8 cellular contexts compared by ENCODE assay signal in the genomic region with DNA sequence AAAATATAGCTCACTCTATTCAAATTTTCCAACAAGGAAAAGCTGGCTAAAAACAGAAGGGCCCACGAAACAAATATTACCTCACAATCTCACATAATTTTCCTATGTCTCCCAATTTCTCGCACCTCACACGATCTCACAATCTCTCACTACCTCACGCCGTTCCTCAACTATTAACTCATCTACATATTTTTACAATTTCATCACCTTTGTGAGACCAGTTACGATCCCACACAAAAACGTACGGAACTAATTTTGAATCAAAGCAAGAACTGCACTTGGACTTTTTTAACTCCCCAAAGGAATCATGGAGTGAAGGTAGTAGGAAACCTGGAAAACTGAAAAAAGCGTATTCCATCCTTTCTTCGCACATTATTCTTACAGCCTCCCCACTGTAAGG. TPM values are rescaled to one million over a fixed set of nuclear protein-coding genes. Genes with fewer than 3 reads are reported as not detected.
DNase-seq lines count a peak whose midpoint lies in the region; ATAC-seq, FAIRE-seq and TF ChIP-seq lines count a peak whose summit lies in the region.

No MANE protein-coding gene starts in this region.

- H3K4me3 Mint-ChIP-seq in activated naive CD4-positive, alpha-beta T cell treated with anti-CD3 and anti-CD28 coated beads, Interleukin-2, amount 50 U/mL, for 24 hours: peak overlapping the region; percentile 94

- H3K4me3 ChIP-seq in ascending aorta (peak overlapping the region; percentile 88 to 94), HepG2 (replicated peaks in 1 of 3; ENCODE audit: insufficient read depth in 1 of 3, low read depth in 2 of 3, low read length in 3 of 3) (peak overlapping the region; percentile 90), upper lobe of left lung (peak overlapping the region; percentile 67 to 84 (median 78))

- H3K4me2 ChIP-seq in HepG2 (ENCODE audit: low read depth, low read length): peak overlapping the region; percentile 72

- H3K27me3 ChIP-seq in ascending aorta: no peaks in the 10 kb centered on the region
- H3K27me3 ChIP-seq in HepG2 (ENCODE audit: control insufficient read depth in 1 of 2, insufficient read depth in 2 of 2, low read length in 2 of 2): no peaks in the 10 kb centered on the region
- H3K27me3 ChIP-seq in upper lobe of left lung: no peaks in the 10 kb centered on the region

- no peak for DNase-seq in activated naive CD4-positive, alpha-beta T cell treated with Interleukin-2 at 50 U/mL for 16 hours
- DNase-seq in ascending aorta (ENCODE audit: low spot score in 2 of 2): peak in 1 of 2 donors; percentile 71
- no peak for DNase-seq in HepG2 (ENCODE audit: low spot score)
- no peak for DNase-seq in upper lobe of left lung
- DNase-seq in NCI-H510A treated with DMSO at 0.1 percent for 48 hours (lab: John Stamatoyannopoulos, UW): no peak
- DNase-seq in HUDEP-2 (lab: John Stamatoyannopoulos, UW; ENCODE audit: unreplicated experiment in 76 of 76): no peak

- POLR2A ChIA-PET in HepG2 (lab: Yijun Ruan, JAX): interaction anchor here (1.3 to 2.2 kb wide), 3 partner anchors 14 to 205 kb away, joined by 3 to 19 read pairs (median 6); partner anchors contain the start of genes NFE2L1 and SP2

- no peak for FAIRE-seq in HepG2 (lab: Jason Lieb, UNC)

- H2AFZ ChIP-seq in HepG2 (ENCODE audit: low read length): no peak overlapping the region

- H3K9me3 ChIP-seq in ascending aorta (no peaks in the 10 kb centered on the region), HepG2 (ENCODE audit: low read length) (no peaks in the 10 kb centered on the region), upper lobe of left lung (no peaks in the 10 kb centered on the region)

- H4K20me1 ChIP-seq in HepG2 (ENCODE audit: insufficient read depth, low read length): 0 out of 2 replicates have a peak, but pooled peaks cover 3% of the 10 kb centered on the region

- H3K27ac ChIP-seq in ascending aorta (peak overlapping the region; percentile 96 to 98), HepG2 (ENCODE audit: extremely low read length, insufficient read depth, low read length) (peak overlapping the region; percentile 84), upper lobe of left lung (peak overlapping the region; percentile 61 to 96 (median 81))

- peaks cover 0 to 3% of the 10 kb centered on the region in 2 donors for H3K36me3 ChIP-seq in ascending aorta
- no peaks in the 10 kb centered on the region; a peak in 1 of 5 replicates for H3K36me3 ChIP-seq in HepG2 (replicated peaks in 1 of 2; ENCODE audit: control insufficient read depth in 1 of 2, insufficient read depth in 2 of 2, low read length in 2 of 2)
- no peaks in the 10 kb centered on the region for H3K36me3 ChIP-seq in upper lobe of left lung

- in situ Hi-C loops in HepG2 (cut with HindIII; ENCODE audit: extremely low pct_ligation_motif_present, low pct_unique_long_range_greater_than_20kb): no loop called here

- H3K79me2 ChIP-seq in HepG2 (ENCODE audit: insufficient read depth, low read length): peaks cover 45% of the 10 kb centered on the region

- TF ChIP-seq POLR2A in HepG2 (IDR thresholded peaks at IDR 0.05; ENCODE audit: insufficient read depth in 1 of 2, low read depth in 2 of 2, low read length in 2 of 2) (no peak), upper lobe of left lung (IDR thresholded peaks at IDR 0.05) (no peak)

- no peak for TF ChIP-seq RAD21 in HepG2 (CRISPR knock-in tag; IDR thresholded peaks at IDR 0.05)

- CTCF ChIA-PET in HepG2 (lab: Yijun Ruan, JAX; ENCODE audit: low intra/inter-chr PET ratio, low total read pairs): no interaction called here

- H3K27me3 Mint-ChIP-seq in activated naive CD4-positive, alpha-beta T cell treated with anti-CD3 and anti-CD28 coated beads, Interleukin-2, amount 50 U/mL, for 24 hours: no peaks in the 10 kb centered on the region

- intact Hi-C loops in ascending aorta (cut with DNase I) (loop anchor here (2.0 to 10.0 kb wide), 3 partner anchors 51 to 255 kb away; partner anchors contain the start of genes NFE2L1, PNPO and SCRN2), HepG2 (cut with micrococcal nuclease; ENCODE audit: unreplicated experiment) (loop anchor here (2.0 kb wide), 1 partner anchor 75 kb away; no protein-coding TSS in a partner anchor)

- H3K9me3 Mint-ChIP-seq in activated naive CD4-positive, alpha-beta T cell treated with anti-CD3 and anti-CD28 coated beads, Interleukin-2, amount 50 U/mL, for 24 hours: no peaks in the 10 kb centered on the region

- no peaks in the 10 kb centered on the region for H3K36me3 Mint-ChIP-seq in activated naive CD4-positive, alpha-beta T cell treated with anti-CD3 and anti-CD28 coated beads, Interleukin-2, amount 50 U/mL, for 24 hours

- WGBS in HepG2 (ENCODE audit: low lambda C conversion rate): 7% methylated on average over 10 of the region's 10 CpGs
- 45 to 53% methylated on average over 10 of the region's 10 CpGs for WGBS in upper lobe of left lung, 2 donors

- ATAC-seq in HepG2 (no peak), upper lobe of left lung (ENCODE audit: low FRiP score in 2 of 2) (no peak), HG03139 (IDR thresholded peaks at IDR 0.05; ENCODE audit: unreplicated experiment) (no peak)

- BruUV-seq in HepG2 (replicated peaks; lab: Mats Ljungman, UMichigan): TSS peak; percentile 77

- H3K4me1 Mint-ChIP-seq in activated naive CD4-positive, alpha-beta T cell treated with anti-CD3 and anti-CD28 coated beads, Interleukin-2, amount 50 U/mL, for 24 hours: peaks cover 37% of the 10 kb centered on the region

- H3K9ac ChIP-seq in HepG2 (ENCODE audit: insufficient read depth, low read depth, low read length): peak overlapping the region; percentile 79

- no peak for TF ChIP-seq CTCF in ascending aorta (IDR thresholded peaks at IDR 0.05)
- no peak for TF ChIP-seq CTCF in HepG2 (CRISPR knock-in tag; IDR thresholded peaks at IDR 0.05)
- TF ChIP-seq CTCF in upper lobe of left lung (IDR thresholded peaks at IDR 0.05): no peak

- H3K4me1 ChIP-seq in ascending aorta: peaks cover 0 to 14% of the 10 kb centered on the region in 2 donors
- peaks cover 27% of the 10 kb centered on the region for H3K4me1 ChIP-seq in HepG2 (ENCODE audit: insufficient read depth, low read length)
- H3K4me1 ChIP-seq in upper lobe of left lung: peaks cover 7 to 20% (median 10%) of the 10 kb centered on the region in 4 donors

- no peak for TF ChIP-seq EP300 in HepG2 (IDR thresholded peaks at IDR 0.05; ENCODE audit: low read depth in 2 of 2, low read length in 2 of 2)
- no peak for TF ChIP-seq EP300 in HepG2 (CRISPR knock-in tag; IDR thresholded peaks at IDR 0.05; ENCODE audit: borderline replicate concordance)
- TF ChIP-seq EP300 in upper lobe of left lung (IDR thresholded peaks at IDR 0.05): no peak

- H3K27ac Mint-ChIP-seq in activated naive CD4-positive, alpha-beta T cell treated with anti-CD3 and anti-CD28 coated beads, Interleukin-2, amount 50 U/mL, for 24 hours: no peak overlapping the region

RNA-seq across cellular contexts. Expression of gene CBX1, which starts 1.1 kb away (rescaled TPM):
- total RNA-seq in ascending aorta (20.2 TPM), HepG2 (2016; rRNA removed; fragmentation: Illumina TruSeq; extraction: Trizol) (108 and 143 TPM in 2 replicates), upper lobe of left lung (10 to 100 TPM; 12.6 to 38.8 (median 28.0) TPM)
- total RNA-seq in HepG2 (2016; cell fraction: cytosol; rRNA removed; fragmentation: Illumina TruSeq; extraction: Trizol; ENCODE audit: low read depth): 16.2 and 17.8 TPM in 2 replicates
- 108 and 140 TPM in 2 replicates for total RNA-seq in HepG2 (2016; cell fraction: insoluble cytoplasmic fraction; rRNA removed; fragmentation: Illumina TruSeq; extraction: Trizol)
- 67.2 and 72.5 TPM in 2 replicates for total RNA-seq in HepG2 (2016; cell fraction: membrane; rRNA removed; fragmentation: Illumina TruSeq; extraction: Trizol)
- 42.1 and 47.3 TPM in 2 replicates for total RNA-seq in HepG2 (2016; cell fraction: nucleus; rRNA removed; fragmentation: Illumina TruSeq; extraction: Trizol)
- polyA plus RNA-seq in HepG2 (2011; rRNA removed): 14.1 and 17.8 TPM in 2 replicates
- 10.3 and 14.7 TPM in 2 replicates for polyA plus RNA-seq in HepG2 (2011; cell fraction: cytosol; rRNA removed)
- 6.8 and 9.2 TPM in 2 replicates for polyA plus RNA-seq in HepG2 (2011; cell fraction: nucleus; rRNA removed)
- polyA plus RNA-seq in HepG2 (2012): 50.0 and 59.7 TPM in 2 replicates
- polyA plus RNA-seq in HepG2 (2016; cell fraction: cytosol; fragmentation: Illumina TruSeq; extraction: Trizol; ENCODE audit: low read depth): 17.9 and 19.4 TPM in 2 replicates
- 155 TPM in 2 replicates for polyA plus RNA-seq in HepG2 (2016; cell fraction: insoluble cytoplasmic fraction; fragmentation: Illumina TruSeq; extraction: Trizol; ENCODE audit: low read depth)
- polyA plus RNA-seq in HepG2 (2016; cell fraction: membrane; fragmentation: Illumina TruSeq; extraction: Trizol; ENCODE audit: low read depth): 52.8 TPM in 2 replicates
- polyA plus RNA-seq in HepG2 (2016; cell fraction: nucleus; fragmentation: Illumina TruSeq; extraction: Trizol; ENCODE audit: insufficient read depth, low read depth): 70.7 and 71.8 TPM in 2 replicates
- polyA minus RNA-seq in HepG2 (2011; rRNA and poly(A)+ RNA removed; ENCODE audit: low replicate concordance): 6.5 and 6.7 TPM in 2 replicates
- 12.5 and 14.1 TPM in 2 replicates for polyA minus RNA-seq in HepG2 (2011; cell fraction: cytosol; rRNA and poly(A)+ RNA removed)
- polyA minus RNA-seq in HepG2 (2011; cell fraction: nucleus; rRNA and poly(A)+ RNA removed): 9.0 and 9.3 TPM in 2 replicates

RNA-seq across cellular contexts. Expression of gene SNX11, which starts 7.4 kb away (rescaled TPM):
- total RNA-seq in ascending aorta (6.6 TPM), HepG2 (2016; rRNA removed; fragmentation: Illumina TruSeq; extraction: Trizol) (14.0 and 15.9 TPM in 2 replicates), upper lobe of left lung (10 to 100 TPM; 19.5 to 27.2 (median 23.7) TPM)
- total RNA-seq in HepG2 (2016; cell fraction: cytosol; rRNA removed; fragmentation: Illumina TruSeq; extraction: Trizol; ENCODE audit: low read depth): 6.2 and 6.3 TPM in 2 replicates
- total RNA-seq in HepG2 (2016; cell fraction: insoluble cytoplasmic fraction; rRNA removed; fragmentation: Illumina TruSeq; extraction: Trizol): 13.8 and 15.9 TPM in 2 replicates
- total RNA-seq in HepG2 (2016; cell fraction: membrane; rRNA removed; fragmentation: Illumina TruSeq; extraction: Trizol): 14.3 and 16.5 TPM in 2 replicates
- 11.5 and 12.4 TPM in 2 replicates for total RNA-seq in HepG2 (2016; cell fraction: nucleus; rRNA removed; fragmentation: Illumina TruSeq; extraction: Trizol)
- polyA plus RNA-seq in HepG2 (2011; rRNA removed): 12.9 and 14.0 TPM in 2 replicates
- polyA plus RNA-seq in HepG2 (2011; cell fraction: cytosol; rRNA removed): 11.7 and 14.4 TPM in 2 replicates
- polyA plus RNA-seq in HepG2 (2011; cell fraction: nucleus; rRNA removed): 10.4 and 12.3 TPM in 2 replicates
- polyA plus RNA-seq in HepG2 (2012): 9.6 and 9.7 TPM in 2 replicates
- polyA plus RNA-seq in HepG2 (2016; cell fraction: cytosol; fragmentation: Illumina TruSeq; extraction: Trizol; ENCODE audit: low read depth): 4.2 TPM in 2 replicates
- polyA plus RNA-seq in HepG2 (2016; cell fraction: insoluble cytoplasmic fraction; fragmentation: Illumina TruSeq; extraction: Trizol; ENCODE audit: low read depth): 17.1 and 18.0 TPM in 2 replicates
- polyA plus RNA-seq in HepG2 (2016; cell fraction: membrane; fragmentation: Illumina TruSeq; extraction: Trizol; ENCODE audit: low read depth): 11.9 and 13.2 TPM in 2 replicates
- 19.4 and 22.2 TPM in 2 replicates for polyA plus RNA-seq in HepG2 (2016; cell fraction: nucleus; fragmentation: Illumina TruSeq; extraction: Trizol; ENCODE audit: insufficient read depth, low read depth)
- 14.4 and 17.8 TPM in 2 replicates for polyA minus RNA-seq in HepG2 (2011; rRNA and poly(A)+ RNA removed; ENCODE audit: low replicate concordance)
- 6.2 and 7.3 TPM in 2 replicates for polyA minus RNA-seq in HepG2 (2011; cell fraction: cytosol; rRNA and poly(A)+ RNA removed)
- 11.1 and 12.1 TPM in 2 replicates for polyA minus RNA-seq in HepG2 (2011; cell fraction: nucleus; rRNA and poly(A)+ RNA removed)

RNA-seq across cellular contexts. Expression of gene NFE2L1, which starts 52.0 kb away (rescaled TPM):
- total RNA-seq in ascending aorta (114 TPM), HepG2 (2016; rRNA removed; fragmentation: Illumina TruSeq; extraction: Trizol) (53.7 and 67.0 TPM in 2 replicates), upper lobe of left lung (100 to 1,000 TPM; 105 to 203 (median 148) TPM)
- total RNA-seq in HepG2 (2016; cell fraction: cytosol; rRNA removed; fragmentation: Illumina TruSeq; extraction: Trizol; ENCODE audit: low read depth): 4.7 and 5.3 TPM in 2 replicates
- 48.3 and 75.7 TPM in 2 replicates for total RNA-seq in HepG2 (2016; cell fraction: insoluble cytoplasmic fraction; rRNA removed; fragmentation: Illumina TruSeq; extraction: Trizol)
- total RNA-seq in HepG2 (2016; cell fraction: membrane; rRNA removed; fragmentation: Illumina TruSeq; extraction: Trizol): 18.1 and 20.9 TPM in 2 replicates
- 60.7 and 74.8 TPM in 2 replicates for total RNA-seq in HepG2 (2016; cell fraction: nucleus; rRNA removed; fragmentation: Illumina TruSeq; extraction: Trizol)
- 234 and 278 TPM in 2 replicates for polyA plus RNA-seq in HepG2 (2011; rRNA removed)
- polyA plus RNA-seq in HepG2 (2011; cell fraction: cytosol; rRNA removed): 165 and 176 TPM in 2 replicates
- polyA plus RNA-seq in HepG2 (2011; cell fraction: nucleus; rRNA removed): 160 and 175 TPM in 2 replicates
- 180 and 241 TPM in 2 replicates for polyA plus RNA-seq in HepG2 (2012)
- polyA plus RNA-seq in HepG2 (2016; cell fraction: cytosol; fragmentation: Illumina TruSeq; extraction: Trizol; ENCODE audit: low read depth): 4.2 and 4.4 TPM in 2 replicates
- 37.5 and 44.9 TPM in 2 replicates for polyA plus RNA-seq in HepG2 (2016; cell fraction: insoluble cytoplasmic fraction; fragmentation: Illumina TruSeq; extraction: Trizol; ENCODE audit: low read depth)
- polyA plus RNA-seq in HepG2 (2016; cell fraction: membrane; fragmentation: Illumina TruSeq; extraction: Trizol; ENCODE audit: low read depth): 11.3 and 11.8 TPM in 2 replicates
- polyA plus RNA-seq in HepG2 (2016; cell fraction: nucleus; fragmentation: Illumina TruSeq; extraction: Trizol; ENCODE audit: insufficient read depth, low read depth): 92.7 and 103 TPM in 2 replicates
- 108 and 333 TPM in 2 replicates for polyA minus RNA-seq in HepG2 (2011; rRNA and poly(A)+ RNA removed; ENCODE audit: low replicate concordance)
- 114 and 124 TPM in 2 replicates for polyA minus RNA-seq in HepG2 (2011; cell fraction: cytosol; rRNA and poly(A)+ RNA removed)
- polyA minus RNA-seq in HepG2 (2011; cell fraction: nucleus; rRNA and poly(A)+ RNA removed): 57.3 and 65.6 TPM in 2 replicates
